13 cellular contexts compared by ENCODE assay signal in the genomic region with DNA sequence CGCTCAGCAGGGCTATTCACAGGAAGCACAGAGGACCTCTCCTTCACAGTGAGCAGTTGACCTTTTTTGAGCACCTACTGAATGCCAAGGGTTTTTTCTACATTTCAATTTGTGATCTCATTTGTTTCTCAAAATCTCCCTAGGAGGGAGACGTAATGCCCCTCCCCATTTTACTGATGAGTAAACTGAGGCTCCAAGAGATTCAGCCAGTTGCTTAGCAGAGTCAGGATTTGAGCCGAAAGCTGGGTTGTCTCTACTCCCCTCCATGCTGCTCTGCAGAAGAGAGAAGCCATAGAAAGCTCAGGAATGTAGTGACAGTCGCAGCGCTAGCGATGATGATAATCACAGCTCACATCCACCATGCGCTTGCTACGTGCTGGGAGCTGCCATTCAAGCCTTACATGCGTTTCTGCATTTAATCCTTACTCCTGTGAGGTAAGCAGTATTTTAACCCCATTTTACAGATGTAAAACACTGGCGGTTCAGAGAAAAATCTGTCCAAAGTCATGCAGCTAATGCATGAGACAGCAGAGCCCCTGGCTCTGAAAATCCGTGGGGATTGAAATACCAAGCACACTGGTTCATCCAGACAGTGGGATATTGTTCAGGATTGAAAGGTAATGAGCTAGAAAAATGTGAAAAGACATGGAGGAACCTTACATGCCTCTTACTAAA. TPM values are rescaled to one million over a fixed set of nuclear protein-coding genes. Genes with fewer than 3 reads are reported as not detected.
A peak's percentile ranks its signal among the peaks of the same experiment; 100 is the strongest.
DNase-seq lines count a peak whose midpoint lies in the region; ATAC-seq, FAIRE-seq and TF ChIP-seq lines count a peak whose summit lies in the region.
"Had no signal": no experiment of that assay in that cellular context is flagged by ENCODE, and none has a peak within 500 bp of the region (broad histone marks: within the 10 kb centered on the region; RNA-seq: fewer than 3 reads in every experiment).

No MANE protein-coding gene starts in this region.

- WGBS in smooth muscle cell (ENCODE audit: low lambda C conversion rate) = 68% methylated on average over 11 of the region's 11 CpGs

- H3K27ac ChIP-seq in CD4-positive, alpha-beta T cell (ENCODE audit: low read depth, low read length) = no peak overlapping the region
- peak overlapping the region; percentile 95 for H3K27ac ChIP-seq in astrocyte (ENCODE audit: low read depth, low read length)
- peak overlapping the region; percentile 84 to 86 for H3K27ac ChIP-seq in left lung
- peak overlapping the region; percentile 81 for H3K27ac ChIP-seq in smooth muscle cell (ENCODE audit: low read depth)

- H3K79me2 ChIP-seq in astrocyte (ENCODE audit: insufficient read depth, low read length) (peaks cover 58% of the 10 kb centered on the region), smooth muscle cell (ENCODE audit: low read depth) (peaks cover 14% of the 10 kb centered on the region)

- no peak for DNase-seq in CD4-positive, alpha-beta T cell
- DNase-seq in astrocyte (ENCODE audit: low read depth) (no peak), left lung (no peak), smooth muscle cell (lab: John Stamatoyannopoulos, UW; ENCODE audit: unreplicated experiment) (no peak), NOMO-1 treated with dmso at 0.1 percent for 144 hours (lab: John Stamatoyannopoulos, UW; ENCODE audit: unreplicated experiment) (no peak), RCC 7860 (ENCODE audit: low spot score) (no peak), HTR-8/SVneo (ENCODE audit: insufficient read length, low spot score) (no peak)
- DNase-seq: activated CD8-positive, alpha-beta memory T cell treated with anti-CD3 and anti-CD28 coated beads, Interleukin-2, amount 50 U/mL, for 4 hours; MM.1S; NCI-H345 had no signal

- H3K27me3 ChIP-seq in CD4-positive, alpha-beta T cell (ENCODE audit: control insufficient read depth, insufficient read depth, low read length) = no peaks in the 10 kb centered on the region
- H3K27me3 ChIP-seq in astrocyte (ENCODE audit: insufficient read depth, low read length) = no peaks in the 10 kb centered on the region
- H3K27me3 ChIP-seq in left lung = no peaks in the 10 kb centered on the region
- no peaks in the 10 kb centered on the region for H3K27me3 ChIP-seq in smooth muscle cell (ENCODE audit: low read depth)

- no peak for TF ChIP-seq CTCF in CD4-positive, alpha-beta T cell (IDR thresholded peaks at IDR 0.05)
- TF ChIP-seq CTCF in astrocyte (IDR thresholded peaks at IDR 0.05; ENCODE audit: insufficient read depth, low read depth, low read length) (no peak), left lung (IDR thresholded peaks at IDR 0.05) (no peak), smooth muscle cell (IDR thresholded peaks at IDR 0.05; ENCODE audit: borderline replicate concordance, insufficient read depth, poor library complexity, severe bottlenecking) (no peak)

- H2AFZ ChIP-seq in astrocyte (ENCODE audit: low read depth, low read length) (no peak overlapping the region), smooth muscle cell (ENCODE audit: low read depth) (no peak overlapping the region)
- H2AFZ ChIP-seq: parathyroid adenoma had no signal

- CTCF ChIA-PET in CD4-positive, alpha-beta T cell (lab: Charles Lee) = no interaction called here

- H3K9ac ChIP-seq in astrocyte (ENCODE audit: low read length) (peak overlapping the region; percentile 78), smooth muscle cell (ENCODE audit: low read depth) (no peak overlapping the region)
- H3K9ac ChIP-seq: parathyroid adenoma had no signal

- H3K4me3 Mint-ChIP-seq in CD4-positive, alpha-beta T cell = no peak overlapping the region
- H3K4me3 Mint-ChIP-seq in astrocyte (ENCODE audit: unreplicated experiment) = peak overlapping the region; percentile 64

- FAIRE-seq in astrocyte (lab: Jason Lieb, UNC) (no peak), RCC 7860 (lab: Jason Lieb, UNC) (no peak), HTR-8/SVneo (lab: Jason Lieb, UNC) (no peak)
- FAIRE-seq: G401.6 had no signal

- no peaks in the 10 kb centered on the region for H3K36me3 Mint-ChIP-seq in CD4-positive, alpha-beta T cell (ENCODE audit: low read depth)
- H3K36me3 Mint-ChIP-seq in astrocyte (ENCODE audit: low read depth, unreplicated experiment) = peaks cover 3% of the 10 kb centered on the region

- POLR2A ChIA-PET in CD4-positive, alpha-beta T cell (lab: Charles Lee) = no interaction called here

- H3K4me1 ChIP-seq in astrocyte (ENCODE audit: insufficient read depth, low read length) (peaks cover 62% of the 10 kb centered on the region), left lung (peaks cover 43 to 78% of the 10 kb centered on the region in 2 donors), smooth muscle cell (ENCODE audit: low read depth) (peaks cover 12% of the 10 kb centered on the region)

- no peaks in the 10 kb centered on the region for H3K36me3 ChIP-seq in astrocyte (ENCODE audit: insufficient read depth, low read length)
- no peaks in the 10 kb centered on the region for H3K36me3 ChIP-seq in left lung
- no peaks in the 10 kb centered on the region for H3K36me3 ChIP-seq in smooth muscle cell (ENCODE audit: low read depth)

- no peak for ATAC-seq in CD4-positive, alpha-beta T cell (ENCODE audit: poor library complexity)
- no peak for ATAC-seq in left lung
- ATAC-seq in GM19467 (IDR thresholded peaks at IDR 0.05; ENCODE audit: unreplicated experiment) = no peak

- H4K20me1 ChIP-seq in astrocyte (ENCODE audit: insufficient read depth, low read length) (no peaks in the 10 kb centered on the region), smooth muscle cell (ENCODE audit: low read depth) (peaks cover 26% of the 10 kb centered on the region)

- no peaks in the 10 kb centered on the region for H3K9me3 ChIP-seq in CD4-positive, alpha-beta T cell (ENCODE audit: control insufficient read depth, low read length)
- H3K9me3 ChIP-seq in astrocyte (ENCODE audit: insufficient read depth, low read depth, low read length) = no peaks in the 10 kb centered on the region
- H3K9me3 ChIP-seq in left lung = no peaks in the 10 kb centered on the region
- H3K9me3 ChIP-seq in smooth muscle cell (replicated peaks; ENCODE audit: low read depth) = no peaks in the 10 kb centered on the region

- intact Hi-C loops in CD4-positive, alpha-beta T cell (cut with DNase I, micrococcal nuclease) = no loop called here
- intact Hi-C loops in left lung (cut with DNase I) = loop anchor here in 1 of 2 donors (10.0 kb wide), 1 partner anchor 93 kb away; a partner anchor contains a TSS

- peak overlapping the region; percentile 22 for H3K27ac Mint-ChIP-seq in CD4-positive, alpha-beta T cell
- peak overlapping the region; percentile 83 for H3K27ac Mint-ChIP-seq in astrocyte (ENCODE audit: unreplicated experiment)

- H3F3A ChIP-seq in smooth muscle cell (ENCODE audit: low read depth) = peaks cover 5% of the 10 kb centered on the region

- H3K4me1 Mint-ChIP-seq in CD4-positive, alpha-beta T cell (ENCODE audit: low read depth) = peaks cover 24% of the 10 kb centered on the region
- peaks cover 24% of the 10 kb centered on the region for H3K4me1 Mint-ChIP-seq in astrocyte (ENCODE audit: low read depth, unreplicated experiment)

- H3K27me3 Mint-ChIP-seq in CD4-positive, alpha-beta T cell = no peaks in the 10 kb centered on the region
- no peaks in the 10 kb centered on the region for H3K27me3 Mint-ChIP-seq in astrocyte (ENCODE audit: low read depth, unreplicated experiment)

- H3K4me3 ChIP-seq in astrocyte (ENCODE audit: insufficient read depth, low read depth, low read length) (no peak overlapping the region), left lung (no peak overlapping the region), smooth muscle cell (no peak overlapping the region)

- H3K4me2 ChIP-seq in astrocyte (ENCODE audit: low read length) = peak overlapping the region; percentile 76
- no peak overlapping the region for H3K4me2 ChIP-seq in smooth muscle cell

- H3K9me3 Mint-ChIP-seq in CD4-positive, alpha-beta T cell = no peaks in the 10 kb centered on the region
- H3K9me3 Mint-ChIP-seq in astrocyte (ENCODE audit: unreplicated experiment) = no peaks in the 10 kb centered on the region

RNA-seq across cellular contexts. Expression of a gene that starts 33.8 kb away (rescaled TPM):
- total RNA-seq in CD4-positive, alpha-beta T cell = 10 to 100 TPM; 51.0 to 52.4 TPM
- total RNA-seq in astrocyte (131 and 137 TPM in 2 replicates), left lung (100 to 1,000 TPM; 165 to 229 TPM), smooth muscle cell (135 and 140 TPM in 2 replicates)
- 33.2 and 38.2 TPM in 2 replicates for polyA plus RNA-seq in smooth muscle cell
